1 cellular context compared by ENCODE assay signal in genomic region chr2:161171595-161171929, GRCh38.
TF ChIP-seq lines count a peak whose summit lies in the region.

No MANE protein-coding gene starts in this region.

TF ChIP-seq in K562, 482 proteins besides CTCF, POLR2A, EP300 and RAD21 (continued from another document):
- peak; percentile 65; the same call in 1 of the 2 replicates for TF ChIP-seq ZNF592 (IDR thresholded peaks at IDR 0.05)
- TF ChIP-seq MAFK (IDR thresholded peaks at IDR 0.05; ENCODE audit: low read length), result peak; percentile 59
- no peak for TF ChIP-seq HSF4 (CRISPR knock-in tag; IDR thresholded peaks at IDR 0.05; ENCODE audit: borderline replicate concordance)
- TF ChIP-seq C11orf30 (IDR thresholded peaks at IDR 0.05; ENCODE audit: low read depth), result peak; percentile 73
- TF ChIP-seq HMGN3 (IDR thresholded peaks at IDR 0.05; ENCODE audit: borderline replicate concordance, extremely low read depth, insufficient read length, low read depth, low read length), result no peak
- no peak for TF ChIP-seq BRCA1 (IDR thresholded peaks at IDR 0.05)
- no peak for TF ChIP-seq BRCA1 (CRISPR knock-in tag; IDR thresholded peaks at IDR 0.05)
- TF ChIP-seq SAFB2 (IDR thresholded peaks at IDR 0.05; ENCODE audit: borderline replicate concordance, low read depth, low read length, severe bottlenecking), result no peak
- no peak for TF ChIP-seq MCM5 (IDR thresholded peaks at IDR 0.05; ENCODE audit: low read depth)
- TF ChIP-seq MAZ (CRISPR knock-in tag; conservative IDR thresholded peaks at IDR 0.05 in 1 of 2, IDR thresholded peaks at IDR 0.05 in 1 of 2), result no peak
- no peak for TF ChIP-seq NCOA2 (IDR thresholded peaks at IDR 0.05; ENCODE audit: partially characterized antibody in 2 of 2)
- TF ChIP-seq CHAMP1 (IDR thresholded peaks at IDR 0.05), result peak; percentile 38; the same call in 1 of the 2 replicates
- TF ChIP-seq ZNF398 (CRISPR knock-in tag; IDR thresholded peaks at IDR 0.05), result no peak
- TF ChIP-seq ZNF184 (CRISPR knock-in tag; IDR thresholded peaks at IDR 0.05), result no peak
- no peak for TF ChIP-seq KLF10 (CRISPR knock-in tag; IDR thresholded peaks at IDR 0.05)
- peak; percentile 63; the same call in 1 of the 2 replicates for TF ChIP-seq MAFG (tag; conservative IDR thresholded peaks at IDR 0.05)
- no peak for TF ChIP-seq BRF1 (IDR thresholded peaks at IDR 0.05; ENCODE audit: borderline replicate concordance, extremely low read depth, insufficient read length)
- peak; percentile 69 for TF ChIP-seq ZNF316 (IDR thresholded peaks at IDR 0.05)
- TF ChIP-seq ZNF584 (CRISPR knock-in tag; IDR thresholded peaks at IDR 0.05; ENCODE audit: low read depth), result no peak
- TF ChIP-seq ZNF384 (IDR thresholded peaks at IDR 0.05; ENCODE audit: low read depth, low read length), result 0 out of 2 replicates have a peak, but pooled peaks have one; percentile 20
